In the genomic region with DNA sequence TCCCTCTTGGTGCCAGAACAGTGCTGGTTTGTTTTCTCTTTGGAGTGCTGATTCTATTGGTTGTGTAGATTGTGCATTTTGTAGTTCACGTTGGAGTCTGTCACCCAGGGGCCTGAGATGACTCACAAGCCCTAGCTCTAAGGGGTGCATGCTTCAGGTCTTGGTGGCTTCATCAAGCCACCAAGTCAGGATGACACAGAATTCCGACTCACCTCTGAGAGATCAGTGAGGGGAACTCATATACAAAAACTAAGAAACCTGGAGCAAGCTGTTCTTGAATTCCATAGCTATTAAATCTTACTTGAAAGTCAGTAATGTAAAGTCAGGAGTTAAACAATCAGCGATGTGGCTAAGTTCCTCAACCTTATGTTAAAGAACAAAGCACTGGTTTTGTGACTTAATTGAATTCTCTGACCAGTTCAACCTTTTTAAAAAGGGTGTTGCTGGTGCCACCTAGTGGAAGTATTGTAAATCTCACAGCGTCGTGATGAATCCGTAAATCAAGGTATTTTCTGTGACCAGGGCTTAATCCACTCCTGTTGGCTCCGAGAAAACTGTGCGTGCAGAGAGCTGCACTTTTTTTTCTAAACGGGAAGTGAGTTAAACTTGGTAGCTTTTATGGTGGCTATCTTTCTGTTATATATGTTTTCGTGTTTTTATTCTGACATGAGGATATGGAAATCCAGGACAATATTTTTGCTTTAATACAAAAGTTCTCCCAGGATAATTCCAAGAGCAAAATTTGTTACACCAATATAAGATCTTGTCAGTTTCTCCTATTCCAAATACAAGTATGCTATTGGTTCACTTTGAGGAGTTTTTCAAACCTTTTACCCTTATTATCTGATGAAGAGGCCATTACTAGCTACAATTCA, we compare ENCODE assay signal across 8 cellular contexts. TPM values are rescaled to one million over a fixed set of nuclear protein-coding genes. Genes with fewer than 3 reads are reported as not detected.
DNase-seq lines count a peak whose midpoint lies in the region; ATAC-seq, FAIRE-seq and TF ChIP-seq lines count a peak whose summit lies in the region.

No MANE protein-coding gene starts in this region.

- WGBS in ovary, 3 donors, result 18 to 20% (median 19%) methylated on average over 10 of the region's 10 CpGs

- H3K27me3 ChIP-seq in ovary, result no peaks in the 10 kb centered on the region

- intact Hi-C loops in ovary (cut with DNase I), result no loop called here

- no peak for TF ChIP-seq EP300 in ovary (IDR thresholded peaks at IDR 0.05)

- peak; percentile 65 for FAIRE-seq in GM19239 (lab: Jason Lieb, UNC)

- TF ChIP-seq CTCF in fibroblast of the aortic adventitia (IDR thresholded peaks at IDR 0.05; ENCODE audit: insufficient read depth, low read length), result peak; percentile 73
- no peak for TF ChIP-seq CTCF in ovary (IDR thresholded peaks at IDR 0.05)

- no peaks in the 10 kb centered on the region for H3K4me1 ChIP-seq in ovary (ENCODE audit: insufficient read depth)

- H3K27ac ChIP-seq in ovary, result no peak overlapping the region

- ATAC-seq in HG03159 (IDR thresholded peaks at IDR 0.05; ENCODE audit: unreplicated experiment), result peak; percentile 92

- no peaks in the 10 kb centered on the region for H3K9me3 ChIP-seq in ovary

- no peak for TF ChIP-seq POLR2A in ovary (IDR thresholded peaks at IDR 0.05)

- H3K36me3 ChIP-seq in ovary, result no peaks in the 10 kb centered on the region

- no peak overlapping the region for H3K4me3 ChIP-seq in fibroblast of the aortic adventitia (ENCODE audit: low read depth, low read length)
- no peak overlapping the region for H3K4me3 ChIP-seq in ovary

- DNase-seq in D341Med (ENCODE audit: low spot score), result peak; percentile 62
- peak; percentile 32 for DNase-seq in GM19239 (ENCODE audit: insufficient read length, low spot score)
- peak; percentile 48 for DNase-seq in NCI-H226
- peak; percentile 22 to 31 for DNase-seq in activated CD4-positive, alpha-beta T cell treated with anti-CD3 and anti-CD28 coated beads, Interleukin-2, amount 50 U/mL, for 48 hours
- DNase-seq in fibroblast of the aortic adventitia (ENCODE audit: low read depth), result peak; percentile 85
- peak; percentile 32 for DNase-seq in non-pigmented ciliary epithelial cell (ENCODE audit: low read depth)
- no peak for DNase-seq in ovary

RNA-seq across cellular contexts. Expression of a gene that starts 14.6 kb away (rescaled TPM):
- total RNA-seq in fibroblast of the aortic adventitia (ENCODE audit: low replicate concordance) (not detected in 2 replicates), ovary (not detected)
- not detected for polyA plus RNA-seq in ovary

Comparison
In these comparisons a context has a peak if more than half of its experiments do, and no peak if none do; other contexts are left out.
1. DNase-seq: peak in D341Med (single experiment), GM19239 (single experiment), NCI-H226 (single experiment), activated CD4-positive, alpha-beta T cell treated with anti-CD3 and anti-CD28 coated beads, Interleukin-2, amount 50 U/mL, for 48 hours (2 of 2), fibroblast of the aortic adventitia (single experiment) and non-pigmented ciliary epithelial cell (single experiment); none in ovary (0 of 5).